10 cellular contexts compared by ENCODE assay signal in the genomic region with DNA sequence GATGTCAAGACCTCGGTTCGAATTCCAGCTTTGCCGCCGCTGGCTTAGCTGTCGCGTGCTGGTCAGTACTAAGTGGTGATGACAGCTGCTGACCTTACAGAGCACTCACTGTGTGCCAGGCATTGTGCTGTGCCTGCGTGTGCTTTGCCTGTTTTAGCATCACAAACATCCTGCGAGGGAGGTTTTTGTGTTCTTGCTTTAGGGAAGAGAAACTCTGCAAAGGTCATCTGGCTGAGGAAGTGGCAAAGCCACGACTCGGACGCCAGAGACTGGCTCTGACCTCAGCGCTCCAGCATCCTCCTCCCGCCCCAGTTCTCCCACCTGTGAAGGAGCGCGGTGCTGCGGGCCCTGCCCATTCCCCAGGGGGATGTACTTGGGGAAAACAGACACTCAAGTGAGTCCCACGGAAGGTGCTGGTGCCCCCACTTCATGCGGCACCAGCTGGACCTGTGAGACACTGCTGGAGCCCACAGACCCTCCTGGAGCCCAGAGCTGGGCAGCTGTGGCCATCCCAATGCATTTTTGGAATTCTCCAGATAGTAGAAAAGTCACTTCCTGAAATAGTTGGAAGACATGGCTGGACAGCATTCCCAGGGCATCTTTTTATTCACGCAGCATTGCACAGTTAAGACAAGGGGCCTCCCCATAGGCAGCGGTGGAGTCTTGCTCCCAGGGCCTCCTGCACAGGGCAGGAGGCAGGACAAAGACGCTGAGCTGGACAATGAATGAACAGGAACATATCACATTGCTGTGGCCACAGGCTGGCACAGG. TPM values are rescaled to one million over a fixed set of nuclear protein-coding genes. Genes with fewer than 3 reads are reported as not detected.
DNase-seq lines count a peak whose midpoint lies in the region; ATAC-seq, FAIRE-seq and TF ChIP-seq lines count a peak whose summit lies in the region.
"Had no signal": no experiment of that assay in that cellular context is flagged by ENCODE, and none has a peak within 500 bp of the region (broad histone marks: within the 10 kb centered on the region; RNA-seq: fewer than 3 reads in every experiment).

No MANE protein-coding gene starts in this region.

- peak overlapping the region; percentile 64 for H3K27ac Mint-ChIP-seq in stimulated activated effector memory CD8-positive, alpha-beta T cell treated with anti-CD3 and anti-CD28 coated beads, Interleukin-12 subunit alpha, Interleukin-12 subunit beta, amount 100 ng/mL, for 72 hours

- no peaks in the 10 kb centered on the region for H3K9me3 Mint-ChIP-seq in stimulated activated effector memory CD8-positive, alpha-beta T cell treated with anti-CD3 and anti-CD28 coated beads, Interleukin-12 subunit alpha, Interleukin-12 subunit beta, amount 100 ng/mL, for 72 hours

- intact Hi-C loops in heart right ventricle (cut with DNase I) = no loop called here

- H3K4me3 ChIP-seq in OCI-LY1 (ENCODE audit: low read depth, low read length, poor library complexity, severe bottlenecking) = no peak overlapping the region
- no peak overlapping the region for H3K4me3 ChIP-seq in heart right ventricle

- DNase-seq in GM12891 (ENCODE audit: insufficient read length, low spot score) = no peak
- DNase-seq in heart right ventricle = peak; percentile 31 to 41
- DNase-seq in stimulated activated effector memory CD8-positive, alpha-beta T cell treated with anti-CD3 and anti-CD28 coated beads, Interleukin-12 subunit alpha, Interleukin-12 subunit beta, amount 100 ng/mL, for 72 hours (ENCODE audit: low spot score in 2 of 2) = no peak
- DNase-seq in stimulated activated CD4-positive, alpha-beta T cell treated with anti-CD3 and anti-CD28 coated beads, Interleukin-1b, Interleukin-23, amount 100 ng/mL, for 48 hours = no peak
- no peak for DNase-seq in NCI-H146 (lab: John Stamatoyannopoulos, UW)
- DNase-seq in NCI-H510A (lab: John Stamatoyannopoulos, UW) = no peak

- H3K4me1 ChIP-seq in OCI-LY1 (ENCODE audit: insufficient read depth, low read length, severe bottlenecking) (peaks cover 47% of the 10 kb centered on the region), heart right ventricle (peaks cover 5 to 73% (median 44%) of the 10 kb centered on the region in 9 donors)

- H3K27me3 ChIP-seq in OCI-LY1 (ENCODE audit: insufficient read depth, low read length) (no peaks in the 10 kb centered on the region), heart right ventricle (no peaks in the 10 kb centered on the region)

- peak overlapping the region; percentile 48 for H3K4me2 ChIP-seq in OCI-LY1 (ENCODE audit: low read length)

- no peaks in the 10 kb centered on the region for H4K20me1 ChIP-seq in OCI-LY1 (ENCODE audit: insufficient read depth, low read length)

- peak; percentile 96 for FAIRE-seq in GM12891 (lab: Jason Lieb, UNC)
- FAIRE-seq: colon had no signal

- no peak for TF ChIP-seq POLR2A in GM12891 (IDR thresholded peaks at IDR 0.05; ENCODE audit: low read depth, low read length)

- WGBS in heart right ventricle, 2 donors = 44 to 46% methylated on average over 21 of the region's 21 CpGs

- no peak for TF ChIP-seq CTCF in OCI-LY1 (IDR thresholded peaks at IDR 0.05; ENCODE audit: low read length)
- TF ChIP-seq CTCF in heart right ventricle (IDR thresholded peaks at IDR 0.05) = no peak

- H3K4me3 Mint-ChIP-seq in stimulated activated effector memory CD8-positive, alpha-beta T cell treated with anti-CD3 and anti-CD28 coated beads, Interleukin-12 subunit alpha, Interleukin-12 subunit beta, amount 100 ng/mL, for 72 hours = no peak overlapping the region

- no peak overlapping the region for H3K9ac ChIP-seq in OCI-LY1 (ENCODE audit: low read length)

- H3K27ac ChIP-seq in OCI-LY1 (ENCODE audit: low read depth, low read length, poor library complexity, severe bottlenecking) (peak overlapping the region; percentile 4), heart right ventricle (peak overlapping the region in 8 of 10 donors; percentile 27 to 85 (median 58))

- peak; percentile 50 for ATAC-seq in HG02610 (IDR thresholded peaks at IDR 0.05; ENCODE audit: unreplicated experiment)
- ATAC-seq in heart right ventricle = peak; percentile 59 to 82 (median 68)
- ATAC-seq in stimulated activated effector memory CD8-positive, alpha-beta T cell treated with anti-CD3 and anti-CD28 coated beads, Interleukin-12 subunit alpha, Interleukin-12 subunit beta, amount 100 ng/mL, for 72 hours = no peak
- ATAC-seq: HCT116 had no signal

- H3K4me1 Mint-ChIP-seq in stimulated activated effector memory CD8-positive, alpha-beta T cell treated with anti-CD3 and anti-CD28 coated beads, Interleukin-12 subunit alpha, Interleukin-12 subunit beta, amount 100 ng/mL, for 72 hours = peaks cover 25% of the 10 kb centered on the region

- H3K9me2 ChIP-seq in OCI-LY1 (ENCODE audit: low read depth, low read length) = no peaks in the 10 kb centered on the region

- no peaks in the 10 kb centered on the region for H3F3A ChIP-seq in OCI-LY1 (ENCODE audit: insufficient read depth, low read length)

- H3K79me2 ChIP-seq in OCI-LY1 (ENCODE audit: insufficient read depth, low read length) = no peaks in the 10 kb centered on the region

- H3K9me3 ChIP-seq in OCI-LY1 (ENCODE audit: low read length) (no peaks in the 10 kb centered on the region), heart right ventricle (peaks cover 0 to 6% (median 0%) of the 10 kb centered on the region in 11 donors)

- H3K36me3 ChIP-seq in OCI-LY1 (ENCODE audit: insufficient read depth, low read length) (no peaks in the 10 kb centered on the region), heart right ventricle (no peaks in the 10 kb centered on the region)

- no peaks in the 10 kb centered on the region for H3K36me3 Mint-ChIP-seq in stimulated activated effector memory CD8-positive, alpha-beta T cell treated with anti-CD3 and anti-CD28 coated beads, Interleukin-12 subunit alpha, Interleukin-12 subunit beta, amount 100 ng/mL, for 72 hours

- no peak overlapping the region for H2AFZ ChIP-seq in OCI-LY1 (ENCODE audit: low read length)

TF ChIP-seq in GM12891, 5 proteins besides CTCF, POLR2A, EP300 and RAD21:
- TF ChIP-seq PAX5 (IDR thresholded peaks at IDR 0.05; ENCODE audit: insufficient read depth, low read length, severe bottlenecking) = no peak
- peak; percentile 98 for TF ChIP-seq SPI1 (IDR thresholded peaks at IDR 0.05; ENCODE audit: low read depth, low read length)
- TF ChIP-seq TAF1 (IDR thresholded peaks at IDR 0.05; ENCODE audit: low read depth, low read length) = 0 out of 2 replicates have a peak, but pooled peaks have one; percentile 49

RNA-seq across cellular contexts. Expression of a gene that starts 20.0 kb away (rescaled TPM):
- polyA plus RNA-seq in GM12891 (2012; ENCODE audit: low read depth, missing spikeins) = 92.3 TPM
- total RNA-seq in heart right ventricle = 100 to 1,000 TPM; 107 to 175 (median 128) TPM
- polyA plus RNA-seq in heart right ventricle = 100 to 1,000 TPM in 1 of 2 donors, 10 to 100 TPM in 1; 29.6 to 151 TPM

RNA-seq across cellular contexts. Expression of a gene that starts 46.9 kb away (rescaled TPM):
- polyA plus RNA-seq in GM12891 (2012; ENCODE audit: low read depth, missing spikeins) = 0.09 TPM
- total RNA-seq in heart right ventricle = not detected
- polyA plus RNA-seq in heart right ventricle = not detected

RNA-seq across cellular contexts. Expression of a gene that starts 49.8 kb away (rescaled TPM):
- 7.3 TPM for polyA plus RNA-seq in GM12891 (2012; ENCODE audit: low read depth, missing spikeins)
- total RNA-seq in heart right ventricle = 1 to 10 TPM in 1 of 10 donors, under 1 TPM in 6, not detected in 3; 0.17 to 2.1 (median 0.31) TPM
- polyA plus RNA-seq in heart right ventricle = under 1 TPM; 0.15 to 0.32 TPM

Comparison
In these comparisons a context has a peak if more than half of its experiments do, and no peak if none do; other contexts are left out.
1. DNase-seq: peak in heart right ventricle (2 of 2); none in GM12891 (single experiment), stimulated activated effector memory CD8-positive, alpha-beta T cell treated with anti-CD3 and anti-CD28 coated beads, Interleukin-12 subunit alpha, Interleukin-12 subunit beta, amount 100 ng/mL, for 72 hours (0 of 2), stimulated activated CD4-positive, alpha-beta T cell treated with anti-CD3 and anti-CD28 coated beads, Interleukin-1b, Interleukin-23, amount 100 ng/mL, for 48 hours (single experiment), NCI-H146 (single experiment) and NCI-H510A (single experiment).